ENCODE assay signal across 14 cellular contexts in genomic region chr4:8319731-8320385, GRCh38. TPM values are rescaled to one million over a fixed set of nuclear protein-coding genes. Genes with fewer than 3 reads are reported as not detected.
A peak's percentile ranks its signal among the peaks of the same experiment; 100 is the strongest.
DNase-seq lines count a peak whose midpoint lies in the region; ATAC-seq and TF ChIP-seq lines count a peak whose summit lies in the region.
"Had no signal": no experiment of that assay in that cellular context is flagged by ENCODE, and none has a peak within 500 bp of the region (broad histone marks: within the 10 kb centered on the region; RNA-seq: fewer than 3 reads in every experiment).

No MANE protein-coding gene starts in this region.

- TF ChIP-seq CTCF in coronary artery (IDR thresholded peaks at IDR 0.05) (no peak), right lobe of liver (IDR thresholded peaks at IDR 0.05) (no peak), transverse colon (IDR thresholded peaks at IDR 0.05) (no peak)

- no peak overlapping the region for H3K27ac Mint-ChIP-seq in activated CD8-positive, alpha-beta memory T cell treated with anti-CD3 and anti-CD28 coated beads, Interleukin-2, amount 10 ng/mL, durations not matched to agents 7 days and 5 days
- H3K27ac Mint-ChIP-seq: activated naive CD8-positive, alpha-beta T cell treated with anti-CD3 and anti-CD28 coated beads for 36 hours; IgD-negative memory B cell had no signal

- H3K4me3 ChIP-seq in coronary artery (no peak overlapping the region), right lobe of liver (no peak overlapping the region), transverse colon (no peak overlapping the region)
- H3K4me3 ChIP-seq: hepatocyte, SJSA1 had no signal

- in situ Hi-C loops in transverse colon (cut with MboI; ENCODE audit: low pct_ligation_motif_present in 1 of 4, low pct_unique_long_range_greater_than_20kb in 1 of 4, low sequenced_read_pairs in 3 of 4) = no loop called here

- H3K4me1 ChIP-seq in right lobe of liver = no peaks in the 10 kb centered on the region
- H3K4me1 ChIP-seq in transverse colon = peaks cover 4 to 18% (median 16%) of the 10 kb centered on the region in 4 donors

- TF ChIP-seq POLR2A in right lobe of liver (IDR thresholded peaks at IDR 0.05) (no peak), transverse colon (IDR thresholded peaks at IDR 0.05) (no peak)

- H3K9me3 Mint-ChIP-seq in activated CD8-positive, alpha-beta memory T cell treated with anti-CD3 and anti-CD28 coated beads, Interleukin-2, amount 10 ng/mL, durations not matched to agents 7 days and 5 days (ENCODE audit: low read depth) = no peaks in the 10 kb centered on the region
- H3K9me3 Mint-ChIP-seq: activated naive CD8-positive, alpha-beta T cell treated with anti-CD3 and anti-CD28 coated beads for 36 hours; IgD-negative memory B cell had no signal

- H3K36me3 ChIP-seq in right lobe of liver (no peaks in the 10 kb centered on the region), transverse colon (no peaks in the 10 kb centered on the region)
- H3K36me3 ChIP-seq: SJSA1 had no signal

- 50% methylated on average over 8 of the region's 13 CpGs for WGBS in right lobe of liver (ENCODE audit: insufficient coverage, low coverage, low lambda C conversion rate, missing lambda C conversion rate)
- 64 to 69% methylated on average over 4 to 13 of the region's 13 CpGs for WGBS in transverse colon (ENCODE audit: low coverage in 1 of 2), 2 donors

- no peak overlapping the region for H3K27ac ChIP-seq in coronary artery
- H3K27ac ChIP-seq in right lobe of liver = no peak overlapping the region
- peak overlapping the region; percentile 43 to 72 (median 68) for H3K27ac ChIP-seq in transverse colon
- H3K27ac ChIP-seq: hepatocyte, SJSA1 had no signal

- H3K27me3 Mint-ChIP-seq in activated CD8-positive, alpha-beta memory T cell treated with anti-CD3 and anti-CD28 coated beads, Interleukin-2, amount 10 ng/mL, durations not matched to agents 7 days and 5 days = no peaks in the 10 kb centered on the region
- H3K27me3 Mint-ChIP-seq: activated naive CD8-positive, alpha-beta T cell treated with anti-CD3 and anti-CD28 coated beads for 36 hours had no signal

- H3K27me3 ChIP-seq in right lobe of liver = no peaks in the 10 kb centered on the region
- H3K27me3 ChIP-seq in transverse colon = no peaks in the 10 kb centered on the region
- H3K27me3 ChIP-seq: hepatocyte, SJSA1 had no signal

- no peak for ATAC-seq in activated CD8-positive, alpha-beta memory T cell treated with anti-CD3 and anti-CD28 coated beads, Interleukin-2, amount 10 ng/mL, durations not matched to agents 7 days and 5 days
- ATAC-seq in right lobe of liver = peak; percentile 39 to 57 (median 55)
- no peak for ATAC-seq in HG02610 (IDR thresholded peaks at IDR 0.05; ENCODE audit: unreplicated experiment)

- CTCF ChIA-PET in activated CD8-positive, alpha-beta memory T cell treated with anti-CD3 and anti-CD28 coated beads, Interleukin-2, amount 10 ng/mL, durations not matched to agents 7 days and 5 days (lab: Charles Lee) = no interaction called here

- intact Hi-C loops in right lobe of liver (cut with DNase I) (no loop called here), transverse colon (cut with DNase I; ENCODE audit: low total_unique reads) (no loop called here)

- no peaks in the 10 kb centered on the region for H3K36me3 Mint-ChIP-seq in activated CD8-positive, alpha-beta memory T cell treated with anti-CD3 and anti-CD28 coated beads, Interleukin-2, amount 10 ng/mL, durations not matched to agents 7 days and 5 days
- H3K36me3 Mint-ChIP-seq: activated naive CD8-positive, alpha-beta T cell treated with anti-CD3 and anti-CD28 coated beads for 36 hours; IgD-negative memory B cell had no signal

- no peaks in the 10 kb centered on the region for H3K4me1 Mint-ChIP-seq in activated CD8-positive, alpha-beta memory T cell treated with anti-CD3 and anti-CD28 coated beads, Interleukin-2, amount 10 ng/mL, durations not matched to agents 7 days and 5 days
- H3K4me1 Mint-ChIP-seq: activated naive CD8-positive, alpha-beta T cell treated with anti-CD3 and anti-CD28 coated beads for 36 hours; IgD-negative memory B cell had no signal

- peak; percentile 21 for DNase-seq in activated CD8-positive, alpha-beta memory T cell treated with anti-CD3 and anti-CD28 coated beads, Interleukin-2, amount 10 ng/mL, durations not matched to agents 7 days and 5 days
- DNase-seq in activated CD8-positive, alpha-beta memory T cell treated with anti-CD3 and anti-CD28 coated beads for 24 hours = no peak
- DNase-seq in coronary artery (ENCODE audit: low spot score) (peak; percentile 64), right lobe of liver (peak in 1 of 3 donors; percentile 51), transverse colon (peak; percentile 25), AML-193 (lab: John Stamatoyannopoulos, UW) (no peak), DMS153 treated with DMSO at 0.1 percent for 48 hours (lab: John Stamatoyannopoulos, UW; ENCODE audit: unreplicated experiment) (no peak)
- DNase-seq: activated naive CD8-positive, alpha-beta T cell treated with anti-CD3 and anti-CD28 coated beads for 36 hours; NCI-H2107; stimulated activated naive CD4-positive, alpha-beta T cell treated with Interleukin-2 at 50 U/mL for 16 hours had no signal

- TF ChIP-seq EP300 in transverse colon (IDR thresholded peaks at IDR 0.05; ENCODE audit: low read depth) = peak; percentile 54

- H3K4me3 Mint-ChIP-seq in activated CD8-positive, alpha-beta memory T cell treated with anti-CD3 and anti-CD28 coated beads, Interleukin-2, amount 10 ng/mL, durations not matched to agents 7 days and 5 days = no peak overlapping the region
- H3K4me3 Mint-ChIP-seq: activated naive CD8-positive, alpha-beta T cell treated with anti-CD3 and anti-CD28 coated beads for 36 hours; IgD-negative memory B cell had no signal

- H3K9me3 ChIP-seq in right lobe of liver (no peaks in the 10 kb centered on the region), transverse colon (no peaks in the 10 kb centered on the region)
- H3K9me3 ChIP-seq: SJSA1 had no signal

RNA-seq across cellular contexts. Expression of gene HTRA3, which starts 50.3 kb away (rescaled TPM):
- total RNA-seq in activated CD8-positive, alpha-beta memory T cell treated with anti-CD3 and anti-CD28 coated beads, Interleukin-2, amount 10 ng/mL, durations not matched to agents 7 days and 5 days = not detected
- total RNA-seq in right lobe of liver (1 to 10 TPM in 3 of 6 experiments, under 1 TPM in 3; 0.32 to 1.6 (median 1.0) TPM), transverse colon (10 to 100 TPM in 1 of 4 donors, 1 to 10 TPM in 3; 1.5 to 11.9 (median 6.5) TPM)
- total RNA-seq: activated naive CD8-positive, alpha-beta T cell treated with anti-CD3 and anti-CD28 coated beads for 36 hours had no signal

Comparison
In these comparisons a context has a peak if more than half of its experiments do, and no peak if none do; other contexts are left out.
1. DNase-seq: peak in activated CD8-positive, alpha-beta memory T cell treated with anti-CD3 and anti-CD28 coated beads, Interleukin-2, amount 10 ng/mL, durations not matched to agents 7 days and 5 days (single experiment), coronary artery (single experiment) and transverse colon (single experiment); none in activated CD8-positive, alpha-beta memory T cell treated with anti-CD3 and anti-CD28 coated beads for 24 hours (single experiment), AML-193 (0 of 2) and DMS153 treated with DMSO at 0.1 percent for 48 hours (single experiment).
2. ATAC-seq: peak in right lobe of liver (4 of 4); none in activated CD8-positive, alpha-beta memory T cell treated with anti-CD3 and anti-CD28 coated beads, Interleukin-2, amount 10 ng/mL, durations not matched to agents 7 days and 5 days (single experiment) and HG02610 (single experiment).
3. H3K27ac ChIP-seq: peak in transverse colon (4 of 4); none in coronary artery (0 of 2) and right lobe of liver (0 of 3).